ENCODE assay signal across 9 cellular contexts in genomic region chr12:130633771-130634170, GRCh38.
DNase-seq lines count a peak whose midpoint lies in the region; ATAC-seq, FAIRE-seq and TF ChIP-seq lines count a peak whose summit lies in the region.
"Had no signal": no experiment of that assay in that cellular context is flagged by ENCODE, and none has a peak within 500 bp of the region (broad histone marks: within the 10 kb centered on the region; RNA-seq: fewer than 3 reads in every experiment).

No MANE protein-coding gene starts in this region.

- no peak for ATAC-seq in HG02798 (IDR thresholded peaks at IDR 0.05; ENCODE audit: poor library complexity, unreplicated experiment)

- H3K23ac ChIP-seq in H1 (ENCODE audit: insufficient read length): no peak overlapping the region

- H2BK12ac ChIP-seq in H1 (ENCODE audit: low read depth, low read length): peak overlapping the region; percentile 80

- H2BK20ac ChIP-seq in H1 (ENCODE audit: low read length): no peak overlapping the region

- no peak overlapping the region for H3K27ac ChIP-seq in H1 (ENCODE audit: low read depth, low read length)
- H3K27ac ChIP-seq in parathyroid adenoma: peak overlapping the region; percentile 63

- peak overlapping the region; percentile 56; the same call in 1 of the 2 replicates for H3K18ac ChIP-seq in H1 (ENCODE audit: extremely low read depth, low read length)

- H2BK5ac ChIP-seq in H1 (ENCODE audit: low read depth, low read length): no peak overlapping the region; the same call in 1 of the 2 replicates

- DNase-seq in H4 (ENCODE audit: low spot score) (peak; percentile 28), NCI-H2227 treated with DMSO at 0.1 percent for 48 hours (lab: John Stamatoyannopoulos, UW) (peak; percentile 7), H1 (ENCODE audit: low read depth in 1 of 2, low spot score in 2 of 2) (peak; percentile 61 to 73), activated gamma-delta T cell treated with Interleukin-2 at 50 U/mL for 16 hours (no peak), NAMALWA (ENCODE audit: low spot score) (no peak), activated gamma-delta T cell (lab: John Stamatoyannopoulos, UW) (no peak)
- DNase-seq: activated T-cell treated with anti-CD3 and anti-CD28 coated beads, Interleukin-2, amount 50 U/mL, for 1 hour had no signal

- peak overlapping the region; percentile 72 for H3K4me2 ChIP-seq in H1 (ENCODE audit: insufficient read depth in 1 of 2, low read depth in 2 of 2, low read length in 2 of 2)
- no peak overlapping the region for H3K4me2 ChIP-seq in parathyroid adenoma (ENCODE audit: low read length)

- TF ChIP-seq EP300 in H1 (IDR thresholded peaks at IDR 0.05; ENCODE audit: borderline replicate concordance in 1 of 2, low read depth in 2 of 2, low read length in 2 of 2): no peak

- H3K23me2 ChIP-seq in H1 (ENCODE audit: low read depth, low read length): 0 out of 2 replicates have a peak, but pooled peaks cover 4% of the 10 kb centered on the region

- no peaks in the 10 kb centered on the region for H3K79me1 ChIP-seq in H1 (ENCODE audit: low read depth, low read length)

- TF ChIP-seq CTCF in H1 (IDR thresholded peaks at IDR 0.05; ENCODE audit: control extremely low read depth in 1 of 3, insufficient read depth in 1 of 3, low read depth in 1 of 3, low read length in 3 of 3) (no peak), parathyroid adenoma (IDR thresholded peaks at IDR 0.05) (no peak)

- peak overlapping the region in 3 of 4 experiments; percentile 4 to 42 (median 19); a peak in 5 of 8 replicates for H3K4me3 ChIP-seq in H1 (ENCODE audit: extremely low read depth in 1 of 4, insufficient read depth in 2 of 4, low read depth in 3 of 4, low read length in 4 of 4)
- H3K4me3 ChIP-seq in parathyroid adenoma (ENCODE audit: low read depth, low read length): no peak overlapping the region

- TF ChIP-seq RAD21 in H1 (IDR thresholded peaks at IDR 0.05 in 1 of 2, conservative IDR thresholded peaks at IDR 0.05 in 1 of 2; ENCODE audit: low read depth in 2 of 2, low read length in 2 of 2): no peak

- FAIRE-seq in H1 (lab: Jason Lieb, UNC): no peak

- H3K9me3 ChIP-seq in H1 (ENCODE audit: insufficient read depth in 2 of 2, low read depth in 1 of 2, low read length in 1 of 2) (peaks cover 0 to 5% of the 10 kb centered on the region in 2 experiments; a peak in 1 of 4 replicates), parathyroid adenoma (ENCODE audit: control insufficient read depth, low read length) (no peaks in the 10 kb centered on the region)

- no peak overlapping the region for H2BK120ac ChIP-seq in H1 (replicated peaks; ENCODE audit: low read depth, low read length)

- H3K4me1 ChIP-seq in H1 (replicated peaks in 1 of 4; ENCODE audit: control insufficient read depth in 3 of 4, insufficient read depth in 4 of 4, low read length in 3 of 4) (peaks cover 2 to 13% (median 6%) of the 10 kb centered on the region in 4 experiments), parathyroid adenoma (peaks cover 8% of the 10 kb centered on the region)

- H3K36me3 ChIP-seq in H1 (ENCODE audit: control insufficient read depth in 2 of 4, insufficient read depth in 4 of 4, low read length in 3 of 4) (no peaks in the 10 kb centered on the region), parathyroid adenoma (ENCODE audit: control insufficient read depth, insufficient read depth, low read length) (no peaks in the 10 kb centered on the region)

- no peak overlapping the region for H2AK5ac ChIP-seq in H1 (ENCODE audit: low read depth, low read length)

- H2AFZ ChIP-seq in H1 (ENCODE audit: low read length) (peak overlapping the region; percentile 36; the same call in 1 of the 2 replicates), parathyroid adenoma (peak overlapping the region; percentile 71)

- CTCF ChIA-PET in H1 (lab: Charles Lee; ENCODE audit: partially characterized antibody): interaction anchor here (0.8 to 3.2 kb wide), 3 partner anchors 21 to 113 kb away, joined by 3 to 11 read pairs (median 4); no protein-coding TSS in a partner anchor

- no peak overlapping the region for H2BK15ac ChIP-seq in H1 (ENCODE audit: low read length)

- no peak overlapping the region for H4K5ac ChIP-seq in H1 (ENCODE audit: insufficient read length, low read depth, low read length)

- no peak overlapping the region for H4K91ac ChIP-seq in H1 (replicated peaks; ENCODE audit: insufficient read length, low read length)

- no peak overlapping the region for H3K14ac ChIP-seq in H1 (ENCODE audit: insufficient read length)

- no peaks in the 10 kb centered on the region for H3K79me2 ChIP-seq in H1 (ENCODE audit: control insufficient read depth in 1 of 2, insufficient read depth in 2 of 2, low read length in 2 of 2)
- H3K79me2 ChIP-seq in parathyroid adenoma: peaks cover 2% of the 10 kb centered on the region

- H3K4ac ChIP-seq in H1 (replicated peaks; ENCODE audit: insufficient read length, low read depth, low read length): no peak overlapping the region

- H3K27me3 ChIP-seq in H1 (replicated peaks in 1 of 4; ENCODE audit: control insufficient read depth in 3 of 4, extremely low read depth in 1 of 4, insufficient read depth in 3 of 4, low read length in 3 of 4): peaks cover 0 to 7% (median 3%) of the 10 kb centered on the region in 4 experiments; a peak in 3 of 7 replicates
- H3K27me3 ChIP-seq in parathyroid adenoma (ENCODE audit: control insufficient read depth, insufficient read depth, low read length): no peaks in the 10 kb centered on the region

- H3K56ac ChIP-seq in H1 (replicated peaks; ENCODE audit: insufficient read length, low read depth, low read length): no peak overlapping the region

- no peak for TF ChIP-seq POLR2A in H1 (IDR thresholded peaks at IDR 0.05; ENCODE audit: control extremely low read depth in 1 of 2, low read depth in 2 of 2, low read length in 2 of 2)

- WGBS in H1 (ENCODE audit: extremely low coverage in 1 of 2, insufficient coverage in 1 of 2, insufficient read length in 1 of 2, insufficient replicate concordance in 2 of 2, low coverage in 1 of 2, low lambda C conversion rate in 2 of 2, missing lambda C conversion rate in 1 of 2), 2 experiments: 7% methylated on average over 16 of the region's 17 CpGs; no CpG with 5 or more reads in 1 of the 2 experiments

- POLR2A ChIA-PET in H1 (lab: Charles Lee; ENCODE audit: partially characterized antibody): interaction anchor here (0.9 kb wide), 1 partner anchor 17 kb away, joined by 3 read pairs; no protein-coding TSS in a partner anchor

- H3K9ac ChIP-seq in H1 (replicated peaks in 1 of 4; ENCODE audit: extremely low read depth in 1 of 4, low read depth in 3 of 4, low read length in 3 of 4) (no peak overlapping the region), parathyroid adenoma (no peak overlapping the region)

- H4K8ac ChIP-seq in H1 (ENCODE audit: extremely low read depth, insufficient read depth, low read length): no peak overlapping the region

- no peaks in the 10 kb centered on the region for H4K20me1 ChIP-seq in H1 (replicated peaks in 1 of 2; ENCODE audit: control insufficient read depth in 1 of 2, insufficient read depth in 2 of 2, low read length in 2 of 2)

TF ChIP-seq in H1, 55 proteins besides CTCF, POLR2A, EP300 and RAD21:
- peak; percentile 37 for TF ChIP-seq KDM4A (IDR thresholded peaks at IDR 0.05; ENCODE audit: low read depth, low read length, severe bottlenecking)
- TF ChIP-seq RFX5 (IDR thresholded peaks at IDR 0.05; ENCODE audit: borderline replicate concordance, low read depth, low read length): no peak
- no peak for TF ChIP-seq EZH2 (IDR thresholded peaks at IDR 0.05; ENCODE audit: low read depth, low read length, severe bottlenecking)
- TF ChIP-seq, protein P1, sequence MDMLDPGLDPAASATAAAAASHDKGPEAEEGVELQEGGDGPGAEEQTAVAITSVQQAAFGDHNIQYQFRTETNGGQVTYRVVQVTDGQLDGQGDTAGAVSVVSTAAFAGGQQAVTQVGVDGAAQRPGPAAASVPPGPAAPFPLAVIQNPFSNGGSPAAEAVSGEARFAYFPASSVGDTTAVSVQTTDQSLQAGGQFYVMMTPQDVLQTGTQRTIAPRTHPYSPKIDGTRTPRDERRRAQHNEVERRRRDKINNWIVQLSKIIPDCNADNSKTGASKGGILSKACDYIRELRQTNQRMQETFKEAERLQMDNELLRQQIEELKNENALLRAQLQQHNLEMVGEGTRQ (IDR thresholded peaks at IDR 0.05; ENCODE audit: low read length): no peak
- no peak for TF ChIP-seq EGR1 (IDR thresholded peaks at IDR 0.05; ENCODE audit: borderline replicate concordance, low read depth, low read length)
- peak; percentile 60 for TF ChIP-seq NANOG (IDR thresholded peaks at IDR 0.05; ENCODE audit: insufficient read depth, low read depth, low read length, poor library complexity, severe bottlenecking)
- 0 out of 4 replicates have a peak, but pooled peaks of 1 of the 2 experiments have one; percentile 46 for TF ChIP-seq HDAC2 (IDR thresholded peaks at IDR 0.05; ENCODE audit: borderline replicate concordance in 1 of 2, low read depth in 2 of 2, low read length in 2 of 2)
- TF ChIP-seq JUND (IDR thresholded peaks at IDR 0.05; ENCODE audit: low read length): peak; percentile 34; the same call in 1 of the 2 replicates
- TF ChIP-seq RXRA (IDR thresholded peaks at IDR 0.05; ENCODE audit: insufficient read depth, low read depth, low read length): no peak
- TF ChIP-seq SIN3A (conservative IDR thresholded peaks at IDR 0.05 in 1 of 2, IDR thresholded peaks at IDR 0.05 in 1 of 2; ENCODE audit: low read depth in 1 of 2, low read length in 2 of 2): 0 out of 4 replicates have a peak, but pooled peaks of 1 of the 2 experiments have one; percentile 34
- TF ChIP-seq CREB1 (IDR thresholded peaks at IDR 0.05): peak; percentile 45; the same call in 1 of the 2 replicates
- 0 out of 2 replicates have a peak, but pooled peaks have one; percentile 7 for TF ChIP-seq MAX (IDR thresholded peaks at IDR 0.05)

Comparison
In these comparisons a context has a peak if more than half of its experiments do, and no peak if none do; other contexts are left out.
1. DNase-seq: peak in H4 (single experiment), NCI-H2227 treated with DMSO at 0.1 percent for 48 hours (single experiment) and H1 (2 of 2); none in activated gamma-delta T cell treated with Interleukin-2 at 50 U/mL for 16 hours (single experiment), NAMALWA (single experiment) and activated gamma-delta T cell (single experiment).